Comparison of ENCODE assay signal across 1 cellular context in genomic region chr3:119236756-119237155, GRCh38.
TF ChIP-seq lines count a peak whose summit lies in the region.

No MANE protein-coding gene starts in this region.

TF ChIP-seq in SK-N-SH treated with all-trans-retinoic acid at 6 μM for 48 hours, 23 proteins besides CTCF, POLR2A, EP300 and RAD21 (continued from another document):
- no peak for TF ChIP-seq CSRNP3 (CRISPR knock-in tag; IDR thresholded peaks at IDR 0.05)
